Comparison of ENCODE assay signal across 8 cellular contexts in genomic region chr4:39526283-39526682, GRCh38. TPM values are rescaled to one million over a fixed set of nuclear protein-coding genes. Genes with fewer than 3 reads are reported as not detected.
DNase-seq lines count a peak whose midpoint lies in the region; ATAC-seq and TF ChIP-seq lines count a peak whose summit lies in the region.

No MANE protein-coding gene starts in this region.

- no peaks in the 10 kb centered on the region for H3K36me3 ChIP-seq in CD4-positive, CD25-positive, alpha-beta regulatory T cell (ENCODE audit: control insufficient read depth, insufficient read depth, low read length)
- H3K36me3 ChIP-seq in Loucy (ENCODE audit: insufficient read depth, low read length) (no peaks in the 10 kb centered on the region), duodenal mucosa (ENCODE audit: control insufficient read depth in 1 of 2, insufficient read depth in 2 of 2, low read length in 2 of 2) (no peaks in the 10 kb centered on the region), neural cell (ENCODE audit: insufficient read depth, low read length) (no peaks in the 10 kb centered on the region)

- H4K20me1 ChIP-seq in Loucy (ENCODE audit: insufficient read depth, low read length, poor library complexity, severe bottlenecking) (peaks cover 10% of the 10 kb centered on the region), neural cell (ENCODE audit: insufficient read depth) (no peaks in the 10 kb centered on the region)

- H3K4me2 ChIP-seq in Loucy (ENCODE audit: low read depth, low read length, poor library complexity, severe bottlenecking) (peak overlapping the region; percentile 81), neural cell (ENCODE audit: low read length) (peak overlapping the region; percentile 26)

- H3K4me1 Mint-ChIP-seq in CD4-positive, CD25-positive, alpha-beta regulatory T cell = peaks cover 11 to 27% (median 22%) of the 10 kb centered on the region in 4 donors

- peaks cover 21% of the 10 kb centered on the region for H3K4me1 ChIP-seq in CD4-positive, CD25-positive, alpha-beta regulatory T cell (ENCODE audit: control insufficient read depth, insufficient read depth, low read length, poor library complexity, severe bottlenecking)
- H3K4me1 ChIP-seq in Loucy (ENCODE audit: insufficient read depth, low read length, poor library complexity, severe bottlenecking) (peaks cover 26% of the 10 kb centered on the region), duodenal mucosa (ENCODE audit: control insufficient read depth in 1 of 2, insufficient read depth in 2 of 2, low read length in 2 of 2) (peaks cover 16 to 24% of the 10 kb centered on the region in 2 donors)

- no peak for TF ChIP-seq RAD21 in neural cell (conservative IDR thresholded peaks at IDR 0.05)

- no peaks in the 10 kb centered on the region for H3K36me3 Mint-ChIP-seq in CD4-positive, CD25-positive, alpha-beta regulatory T cell

- no peaks in the 10 kb centered on the region for H3K27me3 Mint-ChIP-seq in CD4-positive, CD25-positive, alpha-beta regulatory T cell

- H3K79me2 ChIP-seq in Loucy (ENCODE audit: insufficient read depth, low read length) = peaks cover 48% of the 10 kb centered on the region
- peaks cover 43% of the 10 kb centered on the region for H3K79me2 ChIP-seq in neural cell (replicated peaks; ENCODE audit: insufficient read depth, low read length)

- H3K9ac ChIP-seq in Loucy (ENCODE audit: low read depth, low read length, poor library complexity, severe bottlenecking) (peak overlapping the region; percentile 79), duodenal mucosa (ENCODE audit: low read depth in 1 of 2, low read length in 2 of 2) (peak overlapping the region; percentile 93 to 98), neural cell (ENCODE audit: low read length) (peak overlapping the region; percentile 89)

- peak overlapping the region; percentile 85 for H2AFZ ChIP-seq in Loucy (ENCODE audit: low read length)
- H2AFZ ChIP-seq in neural cell (ENCODE audit: low read depth, low read length) = peak overlapping the region; percentile 90

- no peak for ATAC-seq in CD4-positive, CD25-positive, alpha-beta regulatory T cell (ENCODE audit: low read depth in 2 of 2)
- ATAC-seq in GM18861 (IDR thresholded peaks at IDR 0.05; ENCODE audit: unreplicated experiment) = no peak

- H3K9me3 ChIP-seq in CD4-positive, CD25-positive, alpha-beta regulatory T cell (ENCODE audit: control insufficient read depth in 2 of 2, low read length in 2 of 2) = no peaks in the 10 kb centered on the region
- H3K9me3 ChIP-seq in Loucy (ENCODE audit: insufficient read depth, low read depth, low read length) (no peaks in the 10 kb centered on the region; the same call in 1 of the 2 replicates), duodenal mucosa (ENCODE audit: control insufficient read depth in 1 of 2, low read length in 2 of 2) (no peaks in the 10 kb centered on the region), neural cell (ENCODE audit: low read length) (peaks cover 4% of the 10 kb centered on the region)

- no peaks in the 10 kb centered on the region for H3F3A ChIP-seq in Loucy (ENCODE audit: low read depth)
- peaks cover 5% of the 10 kb centered on the region for H3F3A ChIP-seq in neural cell (ENCODE audit: insufficient read depth, low read length, poor library complexity, severe bottlenecking)

- peak overlapping the region; percentile 95 to 98 (median 96) for H3K4me3 Mint-ChIP-seq in CD4-positive, CD25-positive, alpha-beta regulatory T cell

- H3K27me3 ChIP-seq in CD4-positive, CD25-positive, alpha-beta regulatory T cell (ENCODE audit: control insufficient read depth, insufficient read depth, low read length) = no peaks in the 10 kb centered on the region
- H3K27me3 ChIP-seq in Loucy (ENCODE audit: insufficient read depth, low read length, poor library complexity, severe bottlenecking) = no peaks in the 10 kb centered on the region
- H3K27me3 ChIP-seq in duodenal mucosa (ENCODE audit: control insufficient read depth in 1 of 2, insufficient read depth in 2 of 2, low read length in 2 of 2) = no peaks in the 10 kb centered on the region
- H3K27me3 ChIP-seq in neural cell (ENCODE audit: insufficient read depth, low read depth, low read length) = no peaks in the 10 kb centered on the region

- H3K9me2 ChIP-seq in Loucy (replicated peaks; ENCODE audit: low read depth, low read length) (no peaks in the 10 kb centered on the region), neural cell (ENCODE audit: insufficient read depth, low read length) (no peaks in the 10 kb centered on the region)

- TF ChIP-seq CTCF in Loucy (conservative IDR thresholded peaks at IDR 0.05; ENCODE audit: low read length) = no peak
- TF ChIP-seq CTCF in neural cell (IDR thresholded peaks at IDR 0.05; ENCODE audit: poor library complexity, severe bottlenecking) = no peak

- H3K4me3 ChIP-seq in CD4-positive, CD25-positive, alpha-beta regulatory T cell (ENCODE audit: low read depth, low read length) = peak overlapping the region; percentile 83
- H3K4me3 ChIP-seq in Loucy (ENCODE audit: low read length, poor library complexity, severe bottlenecking) = peak overlapping the region; percentile 82
- peak overlapping the region; percentile 96 to 97 for H3K4me3 ChIP-seq in duodenal mucosa (ENCODE audit: low read depth in 1 of 2, low read length in 2 of 2)
- H3K4me3 ChIP-seq in neural cell (ENCODE audit: low read length) = peak overlapping the region; percentile 96

- no peak for TF ChIP-seq EP300 in neural cell (conservative IDR thresholded peaks at IDR 0.05; ENCODE audit: poor library complexity, severe bottlenecking)

- peaks cover 0 to 10% (median 6%) of the 10 kb centered on the region in 7 donors for H3K9me3 Mint-ChIP-seq in CD4-positive, CD25-positive, alpha-beta regulatory T cell

- no peak for DNase-seq in CD4-positive, CD25-positive, alpha-beta regulatory T cell
- DNase-seq in NCI-H774 (lab: John Stamatoyannopoulos, UW) (no peak), NK-92 (lab: John Stamatoyannopoulos, UW; ENCODE audit: unreplicated experiment) (no peak), putamen (ENCODE audit: low spot score) (no peak)

- H3K27ac Mint-ChIP-seq in CD4-positive, CD25-positive, alpha-beta regulatory T cell = peak overlapping the region in 2 of 3 donors; percentile 88 to 96

- peak overlapping the region; percentile 21 for H3K27ac ChIP-seq in CD4-positive, CD25-positive, alpha-beta regulatory T cell (ENCODE audit: insufficient read depth, low read length, poor library complexity, severe bottlenecking)
- no peak overlapping the region for H3K27ac ChIP-seq in duodenal mucosa (ENCODE audit: low read depth, low read length)
- H3K27ac ChIP-seq in neural cell (ENCODE audit: low read length) = peak overlapping the region; percentile 90

TF ChIP-seq in neural cell, 6 proteins besides CTCF, POLR2A, EP300 and RAD21:
- TF ChIP-seq REST (IDR thresholded peaks at IDR 0.05; ENCODE audit: borderline replicate concordance) = no peak
- no peak for TF ChIP-seq TAF1 (IDR thresholded peaks at IDR 0.05; ENCODE audit: low read depth)
- no peak for TF ChIP-seq EZH2 (IDR thresholded peaks at IDR 0.05; ENCODE audit: borderline replicate concordance, insufficient read depth, low read length, poor library complexity, severe bottlenecking)
- TF ChIP-seq SMC3 (conservative IDR thresholded peaks at IDR 0.05; ENCODE audit: poor library complexity) = no peak
- TF ChIP-seq MXI1 (conservative IDR thresholded peaks at IDR 0.05; ENCODE audit: poor library complexity, severe bottlenecking) = no peak

RNA-seq across cellular contexts. Expression of gene UGDH, which starts 1.0 kb away (rescaled TPM):
- total RNA-seq in CD4-positive, CD25-positive, alpha-beta regulatory T cell = 6.7 TPM
- 10 to 100 TPM; 15.6 to 23.1 (median 19.5) TPM for polyA plus RNA-seq in CD4-positive, CD25-positive, alpha-beta regulatory T cell
- 13.4 and 21.1 TPM in 2 replicates for polyA plus RNA-seq in neural cell
- polyA minus RNA-seq in neural cell = 27.8 and 28.4 TPM in 2 replicates
